Comparison of ENCODE assay signal across 14 cellular contexts in the genomic region with DNA sequence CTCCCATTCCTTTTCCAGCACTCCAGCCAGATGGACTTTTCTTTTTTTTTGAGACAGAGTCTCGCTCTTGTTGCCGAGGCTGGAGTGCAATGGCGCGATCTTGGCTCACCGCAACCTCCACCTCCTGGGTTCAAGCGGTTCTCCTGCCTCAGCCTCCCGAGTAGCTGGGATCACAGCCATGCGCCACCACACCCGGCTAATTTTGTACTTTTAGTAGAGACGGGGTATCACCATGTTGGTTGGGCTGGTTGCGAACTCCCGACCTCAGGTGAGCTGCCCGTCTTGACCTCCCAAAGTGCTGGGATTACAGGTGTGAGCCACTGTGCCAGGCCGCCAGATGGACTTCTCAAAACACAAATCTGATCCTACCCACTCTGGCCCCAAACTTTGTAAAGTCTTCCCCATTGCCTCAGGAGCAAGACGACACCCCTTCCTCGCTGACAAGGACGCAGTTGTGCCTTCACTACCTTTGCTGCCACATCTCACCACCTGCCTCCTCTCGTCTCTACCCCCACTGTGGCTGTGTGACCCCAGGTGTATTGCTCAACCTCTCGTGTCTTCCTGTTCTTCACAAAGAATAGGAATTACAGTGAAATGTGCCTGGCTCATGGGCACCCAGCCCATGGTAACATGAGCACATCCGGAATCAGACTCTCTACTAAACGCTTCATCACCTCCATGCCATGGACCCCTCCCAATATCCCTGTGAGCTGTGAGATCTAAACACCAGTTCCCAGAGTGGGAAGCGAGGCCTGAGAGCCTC. TPM values are rescaled to one million over a fixed set of nuclear protein-coding genes. Genes with fewer than 3 reads are reported as not detected.
DNase-seq lines count a peak whose midpoint lies in the region; ATAC-seq and FAIRE-seq lines count a peak whose summit lies in the region.
"Had no signal": no experiment of that assay in that cellular context is flagged by ENCODE, and none has a peak within 500 bp of the region (broad histone marks: within the 10 kb centered on the region; RNA-seq: fewer than 3 reads in every experiment).

No MANE protein-coding gene starts in this region.

- no peaks in the 10 kb centered on the region for H3K9me3 ChIP-seq in small intestine (ENCODE audit: control insufficient read depth, low read depth)

- intact Hi-C loops in left cardiac atrium (cut with DNase I): no loop called here

- H3K27ac ChIP-seq in small intestine (ENCODE audit: low read depth in 1 of 2, low read length in 1 of 2): peak overlapping the region; percentile 56 to 79
- H3K27ac ChIP-seq: KMS-11 had no signal

- DNase-seq in NCI-H2107 treated with DMSO at 0.1 percent for 48 hours (lab: John Stamatoyannopoulos, UW; ENCODE audit: unreplicated experiment): peak; percentile 63
- no peak for DNase-seq in NCI-H2107 (lab: John Stamatoyannopoulos, UW)
- DNase-seq in SHP77 (lab: John Stamatoyannopoulos, UW): peak; percentile 71 to 90
- peak; percentile 26 for DNase-seq in kidney tubule cell (ENCODE audit: low spot score)
- DNase-seq in small intestine: no peak
- DNase-seq in RKO (ENCODE audit: low spot score): no peak
- no peak for DNase-seq in left cardiac atrium
- DNase-seq: 8988T; activated CD4-positive, alpha-beta T cell treated with anti-CD3 and anti-CD28 coated beads, Interleukin-2, amount 50 U/mL, for 48 hours had no signal

- H3K27me3 ChIP-seq in small intestine (ENCODE audit: control insufficient read depth in 2 of 2, insufficient read depth in 2 of 2, low read length in 2 of 2): no peaks in the 10 kb centered on the region

- FAIRE-seq in small intestine (lab: Jason Lieb, UNC): no peak
- FAIRE-seq: endometrium, GM12891 had no signal

- ATAC-seq in left cardiac atrium: no peak
- ATAC-seq in HG03175 (IDR thresholded peaks at IDR 0.05; ENCODE audit: unreplicated experiment): no peak

- no peaks in the 10 kb centered on the region for H3K36me3 ChIP-seq in small intestine (ENCODE audit: control insufficient read depth in 2 of 2, insufficient read depth in 2 of 2, low read length in 2 of 2)

- H3K4me1 ChIP-seq in small intestine (ENCODE audit: control insufficient read depth in 2 of 2, insufficient read depth in 1 of 2, low read depth in 1 of 2, low read length in 1 of 2): peaks cover 1 to 3% of the 10 kb centered on the region in 2 donors

- H3K4me3 ChIP-seq in small intestine (ENCODE audit: low read depth in 1 of 2, low read length in 2 of 2): no peak overlapping the region

- WGBS in small intestine, 3 donors: 85 to 88% (median 86%) methylated on average over 22 of the region's 22 CpGs

RNA-seq across cellular contexts. Expression of gene BANP, which starts 3.7 kb away (rescaled TPM):
- polyA plus RNA-seq in small intestine: 10 to 100 TPM; 10.5 to 11.8 (median 11.3) TPM
- 10 to 100 TPM; 13.9 to 16.7 TPM for total RNA-seq in left cardiac atrium

RNA-seq across cellular contexts. Expression of gene CA5A, which starts 11.2 kb away (rescaled TPM):
- polyA plus RNA-seq in small intestine: not detected
- total RNA-seq in left cardiac atrium: not detected
- total RNA-seq: SK-MEL-5 had no signal

Comparison
In these comparisons a context has a peak if more than half of its experiments do, and no peak if none do; other contexts are left out.
1. DNase-seq: peak in NCI-H2107 treated with DMSO at 0.1 percent for 48 hours (single experiment), SHP77 (2 of 2) and kidney tubule cell (single experiment); none in NCI-H2107 (single experiment), small intestine (single experiment), RKO (single experiment) and left cardiac atrium (single experiment).